In genomic region chr6:36983538-36983937, GRCh38 we compare ENCODE assay signal across 1 cellular context.
TF ChIP-seq lines count a peak whose summit lies in the region.

No MANE protein-coding gene starts in this region.

TF ChIP-seq in HepG2, 621 proteins besides CTCF, POLR2A, EP300 and RAD21:
- TF ChIP-seq MTERF4 (CRISPR knock-in tag; IDR thresholded peaks at IDR 0.05) (no peak), ZNF513 (CRISPR knock-in tag; conservative IDR thresholded peaks at IDR 0.05) (no peak), ZNF589 (CRISPR knock-in tag; conservative IDR thresholded peaks at IDR 0.05) (no peak), GZF1 (CRISPR knock-in tag; IDR thresholded peaks at IDR 0.05) (no peak), ZNF367 (CRISPR knock-in tag; IDR thresholded peaks at IDR 0.05; ENCODE audit: borderline replicate concordance) (no peak)
- TF ChIP-seq, protein P1, sequence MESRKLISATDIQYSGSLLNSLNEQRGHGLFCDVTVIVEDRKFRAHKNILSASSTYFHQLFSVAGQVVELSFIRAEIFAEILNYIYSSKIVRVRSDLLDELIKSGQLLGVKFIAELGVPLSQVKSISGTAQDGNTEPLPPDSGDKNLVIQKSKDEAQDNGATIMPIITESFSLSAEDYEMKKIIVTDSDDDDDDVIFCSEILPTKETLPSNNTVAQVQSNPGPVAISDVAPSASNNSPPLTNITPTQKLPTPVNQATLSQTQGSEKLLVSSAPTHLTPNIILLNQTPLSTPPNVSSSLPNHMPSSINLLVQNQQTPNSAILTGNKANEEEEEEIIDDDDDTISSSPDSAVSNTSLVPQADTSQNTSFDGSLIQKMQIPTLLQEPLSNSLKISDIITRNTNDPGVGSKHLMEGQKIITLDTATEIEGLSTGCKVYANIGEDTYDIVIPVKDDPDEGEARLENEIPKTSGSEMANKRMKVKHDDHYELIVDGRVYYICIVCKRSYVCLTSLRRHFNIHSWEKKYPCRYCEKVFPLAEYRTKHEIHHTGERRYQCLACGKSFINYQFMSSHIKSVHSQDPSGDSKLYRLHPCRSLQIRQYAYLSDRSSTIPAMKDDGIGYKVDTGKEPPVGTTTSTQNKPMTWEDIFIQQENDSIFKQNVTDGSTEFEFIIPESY (CRISPR knock-in tag; IDR thresholded peaks at IDR 0.05): no peak
- TF ChIP-seq, protein P2, sequence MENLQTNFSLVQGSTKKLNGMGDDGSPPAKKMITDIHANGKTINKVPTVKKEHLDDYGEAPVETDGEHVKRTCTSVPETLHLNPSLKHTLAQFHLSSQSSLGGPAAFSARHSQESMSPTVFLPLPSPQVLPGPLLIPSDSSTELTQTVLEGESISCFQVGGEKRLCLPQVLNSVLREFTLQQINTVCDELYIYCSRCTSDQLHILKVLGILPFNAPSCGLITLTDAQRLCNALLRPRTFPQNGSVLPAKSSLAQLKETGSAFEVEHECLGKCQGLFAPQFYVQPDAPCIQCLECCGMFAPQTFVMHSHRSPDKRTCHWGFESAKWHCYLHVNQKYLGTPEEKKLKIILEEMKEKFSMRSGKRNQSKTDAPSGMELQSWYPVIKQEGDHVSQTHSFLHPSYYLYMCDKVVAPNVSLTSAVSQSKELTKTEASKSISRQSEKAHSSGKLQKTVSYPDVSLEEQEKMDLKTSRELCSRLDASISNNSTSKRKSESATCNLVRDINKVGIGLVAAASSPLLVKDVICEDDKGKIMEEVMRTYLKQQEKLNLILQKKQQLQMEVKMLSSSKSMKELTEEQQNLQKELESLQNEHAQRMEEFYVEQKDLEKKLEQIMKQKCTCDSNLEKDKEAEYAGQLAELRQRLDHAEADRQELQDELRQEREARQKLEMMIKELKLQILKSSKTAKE (CRISPR knock-in tag; IDR thresholded peaks at IDR 0.05; ENCODE audit: borderline replicate concordance): no peak
